8 cellular contexts compared by ENCODE assay signal in the genomic region with DNA sequence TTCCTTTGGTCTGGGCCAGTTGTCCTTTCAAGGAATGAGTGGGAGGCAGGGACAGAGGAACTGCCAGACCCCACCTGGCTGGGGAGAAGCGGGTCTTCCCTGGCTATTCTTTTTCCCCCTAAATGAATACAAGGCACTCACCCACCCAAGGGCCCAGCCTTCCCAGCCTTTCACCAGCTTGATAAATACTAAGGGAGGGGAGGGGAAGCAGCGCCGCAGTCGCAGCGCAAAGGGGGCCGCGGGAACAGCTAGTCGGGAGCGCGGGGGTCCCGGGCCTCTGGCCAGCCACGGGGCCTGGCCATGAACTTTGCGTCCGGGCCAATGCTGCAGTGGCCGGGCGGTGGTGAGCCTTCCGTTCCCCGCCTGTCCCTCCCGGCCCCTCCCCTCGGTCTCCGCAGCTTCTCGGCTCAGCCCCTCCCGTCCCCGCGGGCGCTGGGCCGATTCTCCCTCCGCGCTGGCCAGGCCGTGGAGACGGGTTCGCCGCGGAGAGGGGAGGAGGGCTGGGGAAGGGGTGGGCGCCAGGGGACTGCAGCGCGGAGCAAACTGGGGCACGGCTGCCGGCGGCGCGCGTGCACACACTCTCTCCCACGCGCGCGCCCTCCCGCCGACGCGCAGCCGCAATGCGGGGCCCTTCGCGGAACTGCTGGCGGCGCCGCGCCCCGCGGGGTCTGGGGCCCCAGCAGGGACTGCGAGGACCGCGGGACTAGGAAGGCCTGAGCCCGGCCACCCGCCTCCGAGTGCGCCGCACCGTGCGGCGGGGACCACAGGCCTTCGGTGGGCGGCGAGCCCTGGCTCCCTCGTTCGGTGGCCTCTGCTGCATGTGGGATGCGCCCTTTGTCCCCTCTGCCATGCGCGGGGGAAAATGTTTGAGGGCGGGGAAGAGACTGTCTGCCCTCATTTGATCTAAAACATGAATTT.
DNase-seq lines count a peak whose midpoint lies in the region; ATAC-seq and TF ChIP-seq lines count a peak whose summit lies in the region.

No MANE protein-coding gene starts in this region.

- H3K9me3 ChIP-seq in CD4-positive, CD25-positive, alpha-beta regulatory T cell (ENCODE audit: control insufficient read depth in 2 of 2, low read length in 2 of 2), result no peaks in the 10 kb centered on the region

- H3K4me1 Mint-ChIP-seq in CD4-positive, CD25-positive, alpha-beta regulatory T cell, result no peaks in the 10 kb centered on the region
- no peaks in the 10 kb centered on the region for H3K4me1 Mint-ChIP-seq in WTC11

- POLR2A ChIA-PET in WTC11 (lab: Charles Lee), result interaction anchor here (0.8 to 2.3 kb wide), 3 partner anchors 10 to 24 kb away, joined by 3 to 17 read pairs (median 3); no protein-coding TSS in a partner anchor

- peak overlapping the region in 1 of 3 donors; percentile 29 for H3K27ac Mint-ChIP-seq in CD4-positive, CD25-positive, alpha-beta regulatory T cell
- H3K27ac Mint-ChIP-seq in WTC11, result no peak overlapping the region

- peaks cover 16% of the 10 kb centered on the region for H3K4me1 ChIP-seq in CD4-positive, CD25-positive, alpha-beta regulatory T cell (ENCODE audit: control insufficient read depth, insufficient read depth, low read length, poor library complexity, severe bottlenecking)

- H3K36me3 Mint-ChIP-seq in CD4-positive, CD25-positive, alpha-beta regulatory T cell, result no peaks in the 10 kb centered on the region
- H3K36me3 Mint-ChIP-seq in WTC11, result no peaks in the 10 kb centered on the region

- peak overlapping the region; percentile 23 for H3K27ac ChIP-seq in CD4-positive, CD25-positive, alpha-beta regulatory T cell (ENCODE audit: insufficient read depth, low read length, poor library complexity, severe bottlenecking)

- H3K27me3 ChIP-seq in CD4-positive, CD25-positive, alpha-beta regulatory T cell (ENCODE audit: control insufficient read depth, insufficient read depth, low read length), result no peaks in the 10 kb centered on the region

- H3K9me3 Mint-ChIP-seq in CD4-positive, CD25-positive, alpha-beta regulatory T cell, result no peaks in the 10 kb centered on the region
- no peaks in the 10 kb centered on the region for H3K9me3 Mint-ChIP-seq in WTC11

- TF ChIP-seq CTCF in WTC11 (IDR thresholded peaks at IDR 0.05), result no peak

- H3K4me3 ChIP-seq in CD4-positive, CD25-positive, alpha-beta regulatory T cell (ENCODE audit: low read depth, low read length), result no peak overlapping the region

- CTCF ChIA-PET in WTC11 (lab: Charles Lee), result interaction anchor here (1.2 to 6.8 kb wide), 9 partner anchors 10 to 128 kb away, joined by 3 to 133 read pairs (median 7); no protein-coding TSS in a partner anchor

- peak; percentile 27 to 53 (median 33) for DNase-seq in CD4-positive, CD25-positive, alpha-beta regulatory T cell
- DNase-seq in Kasumi-1 (lab: John Stamatoyannopoulos, UW) (peak; percentile 42 to 62), WTC11 (ENCODE audit: low spot score) (peak; percentile 50), cerebellar cortex (ENCODE audit: low spot score) (peak; percentile 64), kidney glomerular epithelial cell (lab: John Stamatoyannopoulos, UW) (peak; percentile 20)
- peak; percentile 56 for DNase-seq in stimulated activated CD4-positive, alpha-beta T cell treated with anti-CD3 and anti-CD28 coated beads, Interleukin-12 subunit alpha, Interleukin-12 subunit beta, amount 100 ng/mL, for 4 hours
- DNase-seq in NK-92 treated with Interleukin-12 subunit alpha and Interleukin-12 subunit beta, amount 100 ng/mL, for 24 hours (lab: John Stamatoyannopoulos, UW), result no peak

- ATAC-seq in CD4-positive, CD25-positive, alpha-beta regulatory T cell (ENCODE audit: low read depth in 2 of 2), result peak; percentile 51 to 52
- ATAC-seq in WTC11, result peak; percentile 62
- ATAC-seq in HG03442 (IDR thresholded peaks at IDR 0.05; ENCODE audit: unreplicated experiment), result no peak

- peaks cover 10% of the 10 kb centered on the region for H3K27me3 Mint-ChIP-seq in CD4-positive, CD25-positive, alpha-beta regulatory T cell
- peaks cover 22% of the 10 kb centered on the region for H3K27me3 Mint-ChIP-seq in WTC11 (ENCODE audit: low read depth)

- no peaks in the 10 kb centered on the region for H3K36me3 ChIP-seq in CD4-positive, CD25-positive, alpha-beta regulatory T cell (ENCODE audit: control insufficient read depth, insufficient read depth, low read length)

- peak overlapping the region; percentile 66 to 81 (median 80) for H3K4me3 Mint-ChIP-seq in CD4-positive, CD25-positive, alpha-beta regulatory T cell
- peak overlapping the region; percentile 63 for H3K4me3 Mint-ChIP-seq in WTC11

TF ChIP-seq in WTC11, 78 proteins besides CTCF, POLR2A, EP300 and RAD21:
- TF ChIP-seq MYBL2 (CRISPR knock-in tag; IDR thresholded peaks at IDR 0.05), result no peak
- TF ChIP-seq, protein P1, sequence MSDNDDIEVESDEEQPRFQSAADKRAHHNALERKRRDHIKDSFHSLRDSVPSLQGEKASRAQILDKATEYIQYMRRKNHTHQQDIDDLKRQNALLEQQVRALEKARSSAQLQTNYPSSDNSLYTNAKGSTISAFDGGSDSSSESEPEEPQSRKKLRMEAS (CRISPR knock-in tag; IDR thresholded peaks at IDR 0.05), result 0 out of 2 replicates have a peak, but pooled peaks have one; percentile 25
- TF ChIP-seq TEAD4 (CRISPR knock-in tag; IDR thresholded peaks at IDR 0.05), result no peak
- no peak for TF ChIP-seq ZBTB21 (CRISPR knock-in tag; IDR thresholded peaks at IDR 0.05; ENCODE audit: borderline replicate concordance)
- peak; percentile 24; the same call in 1 of the 2 replicates for TF ChIP-seq FOXK1 (CRISPR knock-in tag; IDR thresholded peaks at IDR 0.05)
- TF ChIP-seq, protein P2, sequence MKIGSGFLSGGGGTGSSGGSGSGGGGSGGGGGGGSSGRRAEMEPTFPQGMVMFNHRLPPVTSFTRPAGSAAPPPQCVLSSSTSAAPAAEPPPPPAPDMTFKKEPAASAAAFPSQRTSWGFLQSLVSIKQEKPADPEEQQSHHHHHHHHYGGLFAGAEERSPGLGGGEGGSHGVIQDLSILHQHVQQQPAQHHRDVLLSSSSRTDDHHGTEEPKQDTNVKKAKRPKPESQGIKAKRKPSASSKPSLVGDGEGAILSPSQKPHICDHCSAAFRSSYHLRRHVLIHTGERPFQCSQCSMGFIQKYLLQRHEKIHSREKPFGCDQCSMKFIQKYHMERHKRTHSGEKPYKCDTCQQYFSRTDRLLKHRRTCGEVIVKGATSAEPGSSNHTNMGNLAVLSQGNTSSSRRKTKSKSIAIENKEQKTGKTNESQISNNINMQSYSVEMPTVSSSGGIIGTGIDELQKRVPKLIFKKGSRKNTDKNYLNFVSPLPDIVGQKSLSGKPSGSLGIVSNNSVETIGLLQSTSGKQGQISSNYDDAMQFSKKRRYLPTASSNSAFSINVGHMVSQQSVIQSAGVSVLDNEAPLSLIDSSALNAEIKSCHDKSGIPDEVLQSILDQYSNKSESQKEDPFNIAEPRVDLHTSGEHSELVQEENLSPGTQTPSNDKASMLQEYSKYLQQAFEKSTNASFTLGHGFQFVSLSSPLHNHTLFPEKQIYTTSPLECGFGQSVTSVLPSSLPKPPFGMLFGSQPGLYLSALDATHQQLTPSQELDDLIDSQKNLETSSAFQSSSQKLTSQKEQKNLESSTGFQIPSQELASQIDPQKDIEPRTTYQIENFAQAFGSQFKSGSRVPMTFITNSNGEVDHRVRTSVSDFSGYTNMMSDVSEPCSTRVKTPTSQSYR (CRISPR knock-in tag; IDR thresholded peaks at IDR 0.05), result no peak
- TF ChIP-seq KAT7 (CRISPR knock-in tag; IDR thresholded peaks at IDR 0.05; ENCODE audit: borderline replicate concordance), result 0 out of 2 replicates have a peak, but pooled peaks have one; percentile 27
- 0 out of 2 replicates have a peak, but pooled peaks have one; percentile 15 for TF ChIP-seq JUN (CRISPR knock-in tag; IDR thresholded peaks at IDR 0.05)
- TF ChIP-seq, protein P3, sequence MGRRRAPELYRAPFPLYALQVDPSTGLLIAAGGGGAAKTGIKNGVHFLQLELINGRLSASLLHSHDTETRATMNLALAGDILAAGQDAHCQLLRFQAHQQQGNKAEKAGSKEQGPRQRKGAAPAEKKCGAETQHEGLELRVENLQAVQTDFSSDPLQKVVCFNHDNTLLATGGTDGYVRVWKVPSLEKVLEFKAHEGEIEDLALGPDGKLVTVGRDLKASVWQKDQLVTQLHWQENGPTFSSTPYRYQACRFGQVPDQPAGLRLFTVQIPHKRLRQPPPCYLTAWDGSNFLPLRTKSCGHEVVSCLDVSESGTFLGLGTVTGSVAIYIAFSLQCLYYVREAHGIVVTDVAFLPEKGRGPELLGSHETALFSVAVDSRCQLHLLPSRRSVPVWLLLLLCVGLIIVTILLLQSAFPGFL (CRISPR knock-in tag; IDR thresholded peaks at IDR 0.05; ENCODE audit: borderline replicate concordance), result no peak
- peak; percentile 56; the same call in 1 of the 2 replicates for TF ChIP-seq CREB1 (CRISPR knock-in tag; IDR thresholded peaks at IDR 0.05)
- 0 out of 2 replicates have a peak, but pooled peaks have one; percentile 47 for TF ChIP-seq NR2C2 (CRISPR knock-in tag; IDR thresholded peaks at IDR 0.05)
- TF ChIP-seq ELF4 (CRISPR knock-in tag; IDR thresholded peaks at IDR 0.05; ENCODE audit: low read depth), result peak; percentile 27; the same call in 1 of the 2 replicates
- peak; percentile 31; the same call in 1 of the 2 replicates for TF ChIP-seq SP1 (CRISPR knock-in tag; conservative IDR thresholded peaks at IDR 0.05)
- no peak for TF ChIP-seq RORB (CRISPR knock-in tag; IDR thresholded peaks at IDR 0.05)
- TF ChIP-seq, protein P4, sequence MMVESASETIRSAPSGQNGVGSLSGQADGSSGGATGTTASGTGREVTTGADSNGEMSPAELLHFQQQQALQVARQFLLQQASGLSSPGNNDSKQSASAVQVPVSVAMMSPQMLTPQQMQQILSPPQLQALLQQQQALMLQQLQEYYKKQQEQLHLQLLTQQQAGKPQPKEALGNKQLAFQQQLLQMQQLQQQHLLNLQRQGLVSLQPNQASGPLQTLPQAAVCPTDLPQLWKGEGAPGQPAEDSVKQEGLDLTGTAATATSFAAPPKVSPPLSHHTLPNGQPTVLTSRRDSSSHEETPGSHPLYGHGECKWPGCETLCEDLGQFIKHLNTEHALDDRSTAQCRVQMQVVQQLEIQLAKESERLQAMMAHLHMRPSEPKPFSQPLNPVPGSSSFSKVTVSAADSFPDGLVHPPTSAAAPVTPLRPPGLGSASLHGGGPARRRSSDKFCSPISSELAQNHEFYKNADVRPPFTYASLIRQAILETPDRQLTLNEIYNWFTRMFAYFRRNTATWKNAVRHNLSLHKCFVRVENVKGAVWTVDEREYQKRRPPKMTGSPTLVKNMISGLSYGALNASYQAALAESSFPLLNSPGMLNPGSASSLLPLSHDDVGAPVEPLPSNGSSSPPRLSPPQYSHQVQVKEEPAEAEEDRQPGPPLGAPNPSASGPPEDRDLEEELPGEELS (CRISPR knock-in tag; IDR thresholded peaks at IDR 0.05), result 0 out of 2 replicates have a peak, but pooled peaks have one; percentile 55
